7 cellular contexts compared by ENCODE assay signal in genomic region chr20:46402236-46402886, GRCh38. TPM values are rescaled to one million over a fixed set of nuclear protein-coding genes. Genes with fewer than 3 reads are reported as not detected.
DNase-seq lines count a peak whose midpoint lies in the region; ATAC-seq lines count a peak whose summit lies in the region.

No MANE protein-coding gene starts in this region.

- no peaks in the 10 kb centered on the region for H3K9me3 ChIP-seq in Karpas-422 (ENCODE audit: low read length)

- H3K27ac Mint-ChIP-seq in activated naive CD8-positive, alpha-beta T cell treated with anti-CD3 and anti-CD28 coated beads, Interleukin-2, amount 50 U/mL, for 24 hours: peak overlapping the region; percentile 80

- H3K4me3 Mint-ChIP-seq in activated naive CD8-positive, alpha-beta T cell treated with anti-CD3 and anti-CD28 coated beads, Interleukin-2, amount 50 U/mL, for 24 hours: peak overlapping the region; percentile 47

- H3K79me2 ChIP-seq in Karpas-422 (ENCODE audit: low read length): peaks cover 84% of the 10 kb centered on the region

- H3K4me1 Mint-ChIP-seq in activated naive CD8-positive, alpha-beta T cell treated with anti-CD3 and anti-CD28 coated beads, Interleukin-2, amount 50 U/mL, for 24 hours: peaks cover 70% of the 10 kb centered on the region

- H3K36me3 ChIP-seq in Karpas-422 (ENCODE audit: insufficient read depth, low read length): peaks cover 34% of the 10 kb centered on the region

- no peaks in the 10 kb centered on the region for H3K9me2 ChIP-seq in Karpas-422 (replicated peaks; ENCODE audit: insufficient read depth, low read length)

- no peak for ATAC-seq in activated naive CD8-positive, alpha-beta T cell treated with anti-CD3 and anti-CD28 coated beads, Interleukin-2, amount 50 U/mL, for 24 hours
- ATAC-seq in GM21526 (IDR thresholded peaks at IDR 0.05; ENCODE audit: low FRiP score, unreplicated experiment): no peak
- no peak for ATAC-seq in HG03095 (IDR thresholded peaks at IDR 0.05; ENCODE audit: unreplicated experiment)

- no peak for DNase-seq in Karpas-422
- no peak for DNase-seq in activated naive CD8-positive, alpha-beta T cell treated with anti-CD3 and anti-CD28 coated beads, Interleukin-2, amount 50 U/mL, for 24 hours
- DNase-seq in inferior parietal cortex (ENCODE audit: extremely low spot score): peak; percentile 55
- DNase-seq in stromal cell of bone marrow (ENCODE audit: low read depth): peak; percentile 17
- DNase-seq in effector CD4-positive, alpha-beta T cell: no peak

- H3K4me1 ChIP-seq in Karpas-422 (ENCODE audit: low read length): peaks cover 81% of the 10 kb centered on the region

- peak overlapping the region; percentile 91 for H3K27ac ChIP-seq in Karpas-422 (ENCODE audit: low read length)

- H3K4me3 ChIP-seq in Karpas-422 (ENCODE audit: low read length): peak overlapping the region; percentile 37; the same call in 1 of the 2 replicates

- peaks cover 5% of the 10 kb centered on the region for H3K36me3 Mint-ChIP-seq in activated naive CD8-positive, alpha-beta T cell treated with anti-CD3 and anti-CD28 coated beads, Interleukin-2, amount 50 U/mL, for 24 hours (ENCODE audit: low read depth)

- peak overlapping the region; percentile 52 for H3K9ac ChIP-seq in Karpas-422 (ENCODE audit: low read length)

- no peak overlapping the region for H2AFZ ChIP-seq in Karpas-422 (ENCODE audit: low read length)

- no peaks in the 10 kb centered on the region for H3K27me3 ChIP-seq in Karpas-422 (ENCODE audit: low read length)

- no peaks in the 10 kb centered on the region for H3K27me3 Mint-ChIP-seq in activated naive CD8-positive, alpha-beta T cell treated with anti-CD3 and anti-CD28 coated beads, Interleukin-2, amount 50 U/mL, for 24 hours

- H3K9me3 Mint-ChIP-seq in activated naive CD8-positive, alpha-beta T cell treated with anti-CD3 and anti-CD28 coated beads, Interleukin-2, amount 50 U/mL, for 24 hours: no peaks in the 10 kb centered on the region

- H3K4me2 ChIP-seq in Karpas-422 (ENCODE audit: low read depth, low read length, poor library complexity, severe bottlenecking): peak overlapping the region; percentile 93

- peaks cover 5% of the 10 kb centered on the region; the same call in 1 of the 2 replicates for H4K20me1 ChIP-seq in Karpas-422 (ENCODE audit: insufficient read depth, low read depth, low read length)

RNA-seq across cellular contexts. Expression of gene ELMO2, which starts 4.1 kb away (rescaled TPM):
- total RNA-seq in Karpas-422 (2014; rRNA removed; shearing (Covaris generic); ENCODE audit: low replicate concordance): 68.1 and 91.4 TPM in 2 replicates

Comparison
In these comparisons a context has a peak if more than half of its experiments do, and no peak if none do; other contexts are left out.
1. DNase-seq: peak in inferior parietal cortex (single experiment) and stromal cell of bone marrow (single experiment); none in Karpas-422 (single experiment), activated naive CD8-positive, alpha-beta T cell treated with anti-CD3 and anti-CD28 coated beads, Interleukin-2, amount 50 U/mL, for 24 hours (single experiment) and effector CD4-positive, alpha-beta T cell (single experiment).